Comparison of ENCODE assay signal across 30 cellular contexts in genomic region chrY:6968191-6968590, GRCh38. TPM values are rescaled to one million over a fixed set of nuclear protein-coding genes. Genes with fewer than 3 reads are reported as not detected.
"Had no signal": no experiment of that assay in that cellular context is flagged by ENCODE, and none has a peak within 500 bp of the region (broad histone marks: within the 10 kb centered on the region; RNA-seq: fewer than 3 reads in every experiment).

No MANE protein-coding gene starts in this region.

- H3K27ac ChIP-seq: hepatocyte, left lung, lower lobe of right lung, pancreas, prostate gland, right lobe of liver, stomach, testis, thyroid gland, transverse colon, upper lobe of left lung, vagina had no signal

- H3K27me3 ChIP-seq: hepatocyte, left lung, pancreas, right lobe of liver, stomach, testis, thyroid gland, transverse colon, upper lobe of left lung, vagina had no signal

- H3K4me3 ChIP-seq: hepatocyte, left lung, lower lobe of right lung, pancreas, prostate gland, right lobe of liver, smooth muscle cell, stomach, testis, thyroid gland, transverse colon, upper lobe of left lung, vagina had no signal

- FAIRE-seq: keratinocyte, pancreas had no signal

- DNase-seq: left colon; left lung; lower lobe of right lung; mammary epithelial cell; mesenchymal stem cell; naive thymus-derived CD8-positive, alpha-beta T cell; nucleus accumbens; posterior cingulate gyrus; right lobe of liver; stimulated activated CD4-positive, alpha-beta T cell treated with anti-CD3 and anti-CD28 coated beads, Interleukin-1b, Interleukin-23, amount 100 ng/mL, for 48 hours; stimulated activated CD4-positive, alpha-beta T cell treated with anti-CD3 and anti-CD28 coated beads, Interleukin-4, amount 100 ng/mL, for 1 hour; stimulated activated naive B cell treated with anti-CD40 and anti-IgM and Interleukin-4, amounts not matched to agents 10 μg/mL and 1 μg/mL and 100 μg/mL, for 72 hours; stimulated activated naive CD8-positive, alpha-beta T cell treated with anti-CD3 and anti-CD28 coated beads, Interleukin-15, Interleukin-2, amounts not matched to agents 100 U/mL and 50 U/mL, for 24 hours; stomach; testis; thyroid gland; transverse colon; upper lobe of left lung had no signal

- H3K4me1 ChIP-seq: left lung, lower lobe of right lung, pancreas, prostate gland, right lobe of liver, stomach, testis, thyroid gland, transverse colon, upper lobe of left lung, vagina had no signal

- H3K36me3 ChIP-seq: left lung, lower lobe of right lung, pancreas, prostate gland, right lobe of liver, stomach, thyroid gland, transverse colon, upper lobe of left lung, vagina had no signal

- H3K9me3 ChIP-seq: left lung, lower lobe of right lung, pancreas, prostate gland, right lobe of liver, stomach, testis, thyroid gland, transverse colon, upper lobe of left lung, vagina had no signal

RNA-seq across cellular contexts. Expression of gene AMELY, which starts 56.6 kb away (rescaled TPM):
- total RNA-seq: hepatocyte; left colon; left lung; liver; lower lobe of right lung; mammary epithelial cell; mucosa of gallbladder; naive thymus-derived CD8-positive, alpha-beta T cell; neural crest cell; osteoblast; prostate gland; right lobe of liver; skeletal muscle tissue; smooth muscle cell; stomach; testis; thyroid gland; transverse colon; upper lobe of left lung; urinary bladder; vagina had no signal

RNA-seq across cellular contexts. Expression of gene TBL1Y, which starts 57.7 kb away (rescaled TPM):
- total RNA-seq: hepatocyte; left colon; mammary epithelial cell; mucosa of gallbladder; naive thymus-derived CD8-positive, alpha-beta T cell; neural crest cell; osteoblast; smooth muscle cell; urinary bladder; vagina had no signal
